13 cellular contexts compared by ENCODE assay signal in the genomic region with DNA sequence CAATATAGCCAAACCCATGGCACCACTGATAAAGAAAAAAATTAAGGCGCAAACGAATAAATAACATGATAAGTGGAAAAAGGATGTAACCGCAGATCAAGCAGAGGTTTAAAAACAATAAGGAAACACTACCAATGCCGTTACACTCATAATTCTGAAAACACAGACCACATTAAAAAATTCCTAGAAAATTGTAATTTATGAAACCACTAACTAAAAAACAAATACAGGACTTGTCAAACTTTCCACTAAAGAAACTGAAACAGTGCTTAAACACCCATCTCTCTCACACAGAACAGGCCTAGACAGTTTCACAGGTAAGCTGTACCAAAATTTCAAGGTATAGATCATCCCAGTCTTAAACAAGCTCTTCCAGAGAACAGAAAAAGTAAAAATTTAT.
"Had no signal": no experiment of that assay in that cellular context is flagged by ENCODE, and none has a peak within 500 bp of the region (broad histone marks: within the 10 kb centered on the region; RNA-seq: fewer than 3 reads in every experiment).

No MANE protein-coding gene starts in this region.

- DNase-seq: activated naive CD4-positive, alpha-beta T cell treated with Interleukin-2 at 50 U/mL for 16 hours; activated T-cell treated with anti-CD3 and anti-CD28 coated beads, Interleukin-2, amount 50 U/mL, for 1 hour; dorsolateral prefrontal cortex; endodermal cell; kidney glomerular epithelial cell; nucleus accumbens; SIG-M5; stimulated activated CD4-positive, alpha-beta T cell treated with anti-CD3 and anti-CD28 coated beads, Interleukin-4, amount 100 ng/mL, for 24 hours; upper lobe of right lung had no signal

- H3K36me3 ChIP-seq: cardiac muscle cell, thoracic aorta, upper lobe of right lung had no signal

- ATAC-seq: upper lobe of right lung had no signal

- H3K27ac Mint-ChIP-seq: endodermal cell, nephron had no signal

- H3K9me3 ChIP-seq: thoracic aorta, upper lobe of right lung had no signal

- H3K4me3 ChIP-seq: cardiac muscle cell, dorsolateral prefrontal cortex, skin epidermis, thoracic aorta, upper lobe of right lung had no signal

- H3K4me3 Mint-ChIP-seq: endodermal cell, nephron had no signal

- H3K27me3 ChIP-seq: cardiac muscle cell, dorsolateral prefrontal cortex, upper lobe of right lung had no signal

- H3K27ac ChIP-seq: cardiac muscle cell, skin epidermis, thoracic aorta, upper lobe of right lung had no signal
